Comparison of ENCODE assay signal across 11 cellular contexts in the genomic region with DNA sequence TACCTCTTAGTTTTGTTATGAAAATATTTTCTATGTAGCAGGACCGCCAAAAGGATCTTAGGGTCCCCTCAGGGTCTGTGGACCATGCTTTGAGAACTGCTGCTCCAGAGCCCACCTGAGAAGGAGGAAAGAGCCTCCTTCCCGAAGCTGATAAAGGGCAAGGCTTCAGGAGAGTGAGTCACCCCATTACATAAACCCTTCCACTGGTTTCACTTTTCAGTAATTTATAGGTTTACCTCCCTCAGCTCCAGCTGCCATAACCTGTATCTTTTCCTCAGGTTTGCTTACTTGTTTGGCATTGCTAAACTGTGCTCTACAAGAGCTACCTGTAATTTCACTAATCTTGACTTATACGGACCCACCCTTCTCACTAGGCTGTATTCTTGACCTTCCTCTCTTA. TPM values are rescaled to one million over a fixed set of nuclear protein-coding genes. Genes with fewer than 3 reads are reported as not detected.
A peak's percentile ranks its signal among the peaks of the same experiment; 100 is the strongest.
DNase-seq lines count a peak whose midpoint lies in the region; TF ChIP-seq lines count a peak whose summit lies in the region.
"Had no signal": no experiment of that assay in that cellular context is flagged by ENCODE, and none has a peak within 500 bp of the region (broad histone marks: within the 10 kb centered on the region; RNA-seq: fewer than 3 reads in every experiment).

No MANE protein-coding gene starts in this region.

- TF ChIP-seq EP300 in stomach (IDR thresholded peaks at IDR 0.05) = no peak

- peak overlapping the region; percentile 26 for H3K27ac ChIP-seq in epithelial cell of prostate
- H3K27ac ChIP-seq in stomach = peak overlapping the region in 4 of 5 donors; percentile 4 to 78 (median 44)

- peaks cover 2% of the 10 kb centered on the region for H3K4me1 Mint-ChIP-seq in osteocyte (ENCODE audit: unreplicated experiment)

- intact Hi-C loops in stomach (cut with DNase I; ENCODE audit: low total_unique reads) = no loop called here

- peaks cover under 1 to 72% (median 32%) of the 10 kb centered on the region in 4 donors for H3K4me1 ChIP-seq in stomach

- 50 to 71% (median 54%) methylated on average over 3 of the region's 3 CpGs for WGBS in stomach, 5 donors

- H3K27ac Mint-ChIP-seq in osteocyte (ENCODE audit: unreplicated experiment) = no peak overlapping the region
- H3K27ac Mint-ChIP-seq: natural killer cell had no signal

- no peak overlapping the region for H3K4me3 Mint-ChIP-seq in osteocyte (ENCODE audit: unreplicated experiment)
- H3K4me3 Mint-ChIP-seq: natural killer cell had no signal

- no peak for TF ChIP-seq CTCF in stomach (IDR thresholded peaks at IDR 0.05)
- no peak for TF ChIP-seq CTCF in osteocyte (IDR thresholded peaks at IDR 0.05)

- H3K9me3 Mint-ChIP-seq in osteocyte (ENCODE audit: unreplicated experiment) = no peaks in the 10 kb centered on the region
- H3K9me3 Mint-ChIP-seq: natural killer cell had no signal

- H3K27me3 ChIP-seq in stomach = no peaks in the 10 kb centered on the region
- H3K27me3 ChIP-seq: Peyer's patch had no signal

- peaks cover 0 to 17% (median 11%) of the 10 kb centered on the region in 4 donors for H3K36me3 ChIP-seq in stomach
- H3K36me3 ChIP-seq: Peyer's patch had no signal

- no peak for TF ChIP-seq POLR2A in stomach (IDR thresholded peaks at IDR 0.05)

- no peak overlapping the region for H3K4me3 ChIP-seq in stomach

- peaks cover 16% of the 10 kb centered on the region for H3K36me3 Mint-ChIP-seq in osteocyte (ENCODE audit: unreplicated experiment)
- H3K36me3 Mint-ChIP-seq: natural killer cell had no signal

- no peaks in the 10 kb centered on the region for H3K27me3 Mint-ChIP-seq in osteocyte (ENCODE audit: unreplicated experiment)

- peak; percentile 5 for DNase-seq in NCI-H69 (lab: John Stamatoyannopoulos, UW)
- peak; percentile 37 for DNase-seq in epithelial cell of prostate (ENCODE audit: low read depth, low spot score)
- DNase-seq in stomach = no peak
- DNase-seq in osteocyte (ENCODE audit: extremely low spot score, unreplicated experiment) = no peak
- DNase-seq in activated naive CD4-positive, alpha-beta T cell (lab: John Stamatoyannopoulos, UW) = no peak
- no peak for DNase-seq in NCI-H524 treated with DMSO at 0.1 percent for 48 hours (lab: John Stamatoyannopoulos, UW)
- DNase-seq: amygdala, glutamatergic neuron, natural killer cell, NCI-H1105 treated with DMSO at 0.1 percent for 48 hours, Peyer's patch had no signal

- no peaks in the 10 kb centered on the region for H3K9me3 ChIP-seq in stomach
- H3K9me3 ChIP-seq: Peyer's patch had no signal

RNA-seq across cellular contexts. Expression of a gene that starts 6.6 kb away (rescaled TPM):
- total RNA-seq in stomach (100 to 1,000 TPM in 2 of 5 donors, 10 to 100 TPM in 2, 1 to 10 TPM in 1; 8.8 to 139 (median 32.9) TPM), osteocyte (23.7 and 28.6 TPM in 2 replicates)
- 10 to 100 TPM in 2 of 3 donors, 1 to 10 TPM in 1; 9.2 to 11.6 (median 10.1) TPM for polyA plus RNA-seq in stomach

RNA-seq across cellular contexts. Expression of a gene that starts 45.4 kb away (rescaled TPM):
- total RNA-seq in stomach = 100 to 1,000 TPM in 1 of 5 donors, 10 to 100 TPM in 4; 25.2 to 253 (median 33.3) TPM
- 10 to 100 TPM in 1 of 3 donors, 1 to 10 TPM in 2; 3.8 to 23.3 (median 8.5) TPM for polyA plus RNA-seq in stomach
- total RNA-seq in osteocyte = 60.7 and 67.8 TPM in 2 replicates

RNA-seq across cellular contexts. Expression of a gene that starts 45.5 kb away (rescaled TPM):
- total RNA-seq in stomach = 1 to 10 TPM in 4 of 5 donors, not detected in 1; 3.6 to 7.0 (median 4.6) TPM
- 10 to 100 TPM; 24.1 to 26.8 (median 26.1) TPM for polyA plus RNA-seq in stomach
- 35.7 and 36.7 TPM in 2 replicates for total RNA-seq in osteocyte

RNA-seq across cellular contexts. Expression of a gene that starts 57.8 kb away (rescaled TPM):
- total RNA-seq in stomach (10 to 100 TPM in 4 of 5 donors, 1 to 10 TPM in 1; 2.3 to 77.3 (median 18.9) TPM), osteocyte (36.5 and 40.9 TPM in 2 replicates)
- polyA plus RNA-seq in stomach = 10 to 100 TPM; 14.8 to 54.0 (median 20.1) TPM

RNA-seq across cellular contexts. Expression of a gene that starts 57.8 kb away (rescaled TPM):
- total RNA-seq in stomach (10 to 100 TPM in 4 of 5 donors, 1 to 10 TPM in 1; 8.3 to 49.1 (median 21.3) TPM), osteocyte (33.4 and 35.5 TPM in 2 replicates)
- polyA plus RNA-seq in stomach = 1 to 10 TPM; 3.6 to 5.5 (median 4.1) TPM

Comparison
In these comparisons a context has a peak if more than half of its experiments do, and no peak if none do; other contexts are left out.
1. DNase-seq: peak in NCI-H69 (single experiment) and epithelial cell of prostate (single experiment); none in stomach (single experiment), osteocyte (single experiment), activated naive CD4-positive, alpha-beta T cell (0 of 4) and NCI-H524 treated with DMSO at 0.1 percent for 48 hours (single experiment).